ENCODE assay signal across 31 cellular contexts in the genomic region with DNA sequence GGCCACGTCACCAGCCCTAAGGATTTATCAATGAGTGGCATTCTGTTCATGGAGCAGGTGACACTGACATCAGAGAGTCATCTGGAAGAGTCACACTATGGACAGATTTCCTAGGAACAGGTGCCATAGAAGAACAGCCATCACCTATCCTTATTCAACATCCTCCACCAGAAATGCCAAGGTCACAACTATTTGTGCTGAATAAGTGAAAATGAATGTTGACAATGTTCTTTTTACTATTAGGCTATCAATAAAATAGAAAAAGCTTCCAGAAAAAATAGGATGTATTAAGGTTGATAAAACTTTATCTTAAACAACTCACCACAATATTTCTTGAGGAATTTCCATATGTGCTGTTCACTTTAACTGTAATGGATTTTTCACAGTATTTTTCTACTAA.
DNase-seq lines count a peak whose midpoint lies in the region; ATAC-seq, FAIRE-seq and TF ChIP-seq lines count a peak whose summit lies in the region.
"Had no signal": no experiment of that assay in that cellular context is flagged by ENCODE, and none has a peak within 500 bp of the region (broad histone marks: within the 10 kb centered on the region; RNA-seq: fewer than 3 reads in every experiment).

No MANE protein-coding gene starts in this region.

- H3K9ac ChIP-seq in HepG2 (ENCODE audit: insufficient read depth, low read depth, low read length) = no peak overlapping the region
- no peak overlapping the region for H3K9ac ChIP-seq in IMR-90 (ENCODE audit: low read depth, low read length)
- H3K9ac ChIP-seq in K562 (ENCODE audit: insufficient read depth in 1 of 2, low read depth in 2 of 2, low read length in 2 of 2) = no peak overlapping the region
- H3K9ac ChIP-seq: BLaER1; BLaER1 treated with 17β-estradiol and CSF1 and Interleukin-3, amounts not matched to agents 10 nM and 100 nM had no signal

- H3K14ac ChIP-seq in IMR-90 (replicated peaks; ENCODE audit: low read depth, low read length) = no peak overlapping the region

- H2BK20ac ChIP-seq in IMR-90 (ENCODE audit: low read depth, low read length) = no peak overlapping the region

- H3K9me1 ChIP-seq in IMR-90 (ENCODE audit: insufficient read depth, low read length) (peaks cover 9% of the 10 kb centered on the region; the same call in 1 of the 2 replicates), K562 (ENCODE audit: control insufficient read depth, insufficient read depth, low read length) (no peaks in the 10 kb centered on the region)

- no peak overlapping the region for H3K56ac ChIP-seq in IMR-90 (ENCODE audit: extremely low read depth, insufficient read depth, low read length)

- no peak overlapping the region for H3K23ac ChIP-seq in IMR-90 (ENCODE audit: low read depth, low read length)

- no peak overlapping the region for H3K4ac ChIP-seq in IMR-90 (ENCODE audit: low read depth, low read length)

- intact Hi-C loops in HepG2 (cut with micrococcal nuclease; ENCODE audit: unreplicated experiment) = no loop called here
- intact Hi-C loops in right lobe of liver (cut with DNase I) = no loop called here
- intact Hi-C loops in IMR-90 (cut with micrococcal nuclease) = no loop called here
- intact Hi-C loops in K562 (cut with micrococcal nuclease) = no loop called here

- H2BK15ac ChIP-seq in IMR-90 (ENCODE audit: low read depth, low read length) = no peak overlapping the region

- H3K27me3 ChIP-seq in HepG2 (ENCODE audit: control insufficient read depth in 1 of 2, insufficient read depth in 2 of 2, low read length in 2 of 2) (no peaks in the 10 kb centered on the region), right lobe of liver (no peaks in the 10 kb centered on the region), IMR-90 (ENCODE audit: control insufficient read depth, insufficient read depth, low read length) (no peaks in the 10 kb centered on the region), K562 (ENCODE audit: control insufficient read depth in 2 of 2, insufficient read depth in 2 of 2, low read length in 2 of 2) (no peaks in the 10 kb centered on the region)
- H3K27me3 ChIP-seq: BE2C; BLaER1; BLaER1 treated with 17β-estradiol and CSF1 and Interleukin-3, amounts not matched to agents 10 nM and 100 nM had no signal

- no peak overlapping the region for H4K91ac ChIP-seq in IMR-90 (ENCODE audit: insufficient read depth, low read depth, low read length)

- no peak for FAIRE-seq in HepG2 (lab: Jason Lieb, UNC)
- no peak for FAIRE-seq in A549 (lab: Jason Lieb, UNC)
- FAIRE-seq in K562 (lab: Jason Lieb, UNC) = no peak
- FAIRE-seq: A204.1, D721Med had no signal

- H3K79me1 ChIP-seq in IMR-90 (ENCODE audit: low read depth in 1 of 2, low read length in 2 of 2) = no peaks in the 10 kb centered on the region

- H3K4me2 ChIP-seq in HepG2 (ENCODE audit: low read depth, low read length) (no peak overlapping the region), A549 (no peak overlapping the region), IMR-90 (ENCODE audit: low read depth, low read length) (no peak overlapping the region), K562 (ENCODE audit: insufficient read depth, low read length) (no peak overlapping the region)
- H3K4me2 ChIP-seq: BLaER1; BLaER1 treated with 17β-estradiol and CSF1 and Interleukin-3, amounts not matched to agents 10 nM and 100 nM had no signal

- H3K4me1 ChIP-seq in HepG2 (ENCODE audit: insufficient read depth, low read length) (peaks cover 7% of the 10 kb centered on the region), right lobe of liver (no peaks in the 10 kb centered on the region), A549 (no peaks in the 10 kb centered on the region), IMR-90 (ENCODE audit: control insufficient read depth, insufficient read depth, low read length) (no peaks in the 10 kb centered on the region), K562 (replicated peaks in 1 of 2; ENCODE audit: control insufficient read depth in 2 of 2, insufficient read depth in 2 of 2, low read length in 2 of 2) (peaks cover 0 to 16% of the 10 kb centered on the region in 2 experiments; a peak in 2 of 5 replicates)
- H3K4me1 ChIP-seq: BE2C, Caco-2 had no signal

- no peak overlapping the region for H4K8ac ChIP-seq in IMR-90 (ENCODE audit: low read depth in 2 of 2, low read length in 2 of 2)

- H3K4me3 ChIP-seq in HepG2 (replicated peaks in 1 of 3; ENCODE audit: insufficient read depth in 1 of 3, low read depth in 2 of 3, low read length in 3 of 3) (no peak overlapping the region), right lobe of liver (no peak overlapping the region), A549 (no peak overlapping the region), IMR-90 (ENCODE audit: insufficient read depth, low read depth, low read length) (no peak overlapping the region), K562 (no peak overlapping the region)
- H3K4me3 ChIP-seq: BLaER1; BLaER1 treated with 17β-estradiol and CSF1 and Interleukin-3, amounts not matched to agents 10 nM and 100 nM had no signal

- no peak overlapping the region for H2BK5ac ChIP-seq in IMR-90 (ENCODE audit: low read depth, low read length, poor library complexity, severe bottlenecking)

- POLR2A ChIA-PET in HepG2 (lab: Yijun Ruan, JAX) (no interaction called here), A549 (lab: Yijun Ruan, JAX) (no interaction called here), IMR-90 (lab: Charles Lee; ENCODE audit: unreplicated experiment) (no interaction called here), K562 (lab: Yijun Ruan, JAX) (no interaction called here)

- CTCF ChIA-PET in HepG2 (lab: Yijun Ruan, JAX; ENCODE audit: low intra/inter-chr PET ratio, low total read pairs) (no interaction called here), A549 (lab: Yijun Ruan, JAX) (interaction anchor here (0.7 kb wide), 1 partner anchor 41 kb away, joined by 4 read pairs; no protein-coding TSS in a partner anchor), IMR-90 (lab: Yijun Ruan, JAX) (no interaction called here), K562 (lab: Yijun Ruan, JAX; ENCODE audit: low intra/inter-chr PET ratio) (no interaction called here)

- no peaks in the 10 kb centered on the region for H3K36me3 ChIP-seq in HepG2 (replicated peaks in 1 of 2; ENCODE audit: control insufficient read depth in 1 of 2, insufficient read depth in 2 of 2, low read length in 2 of 2)
- H3K36me3 ChIP-seq in right lobe of liver = no peaks in the 10 kb centered on the region
- no peaks in the 10 kb centered on the region for H3K36me3 ChIP-seq in IMR-90 (ENCODE audit: control insufficient read depth, insufficient read depth, low read length)
- H3K36me3 ChIP-seq in K562 (ENCODE audit: control insufficient read depth, insufficient read depth, low read length) = no peaks in the 10 kb centered on the region
- H3K36me3 ChIP-seq: BE2C, BLaER1 had no signal

- WGBS in HepG2 (ENCODE audit: low lambda C conversion rate) = 0% methylated on average over 1 of the region's 1 CpG
- WGBS in right lobe of liver (ENCODE audit: insufficient coverage, low coverage, low lambda C conversion rate, missing lambda C conversion rate) = no CpG with 5 or more reads among the region's 1 CpG
- WGBS in A549 (ENCODE audit: missing lambda C conversion rate) = 100% methylated on average over 1 of the region's 1 CpG
- WGBS in IMR-90 (ENCODE audit: extremely low coverage in 2 of 2, insufficient read length in 1 of 2), 2 experiments = no CpG with 5 or more reads among the region's 1 CpG
- 88% methylated on average over 1 of the region's 1 CpG for WGBS in K562 (ENCODE audit: insufficient coverage, low coverage, missing lambda C conversion rate)

- TF ChIP-seq POLR2A in HepG2 (IDR thresholded peaks at IDR 0.05; ENCODE audit: insufficient read depth in 1 of 2, low read depth in 2 of 2, low read length in 2 of 2) (no peak), right lobe of liver (IDR thresholded peaks at IDR 0.05) (no peak), A549 (IDR thresholded peaks at IDR 0.05; ENCODE audit: low read length) (no peak), IMR-90 (IDR thresholded peaks at IDR 0.05; ENCODE audit: low read depth, low read length) (no peak), K562 (conservative IDR thresholded peaks at IDR 0.05) (no peak)

- H3K79me2 ChIP-seq in HepG2 (ENCODE audit: insufficient read depth, low read length) (no peaks in the 10 kb centered on the region), K562 (ENCODE audit: control insufficient read depth, insufficient read depth, low read length) (no peaks in the 10 kb centered on the region)

- in situ Hi-C loops in HepG2 (cut with HindIII; ENCODE audit: extremely low pct_ligation_motif_present, low pct_unique_long_range_greater_than_20kb) = loop anchor here (25.0 kb wide), 1 partner anchor 167 kb away; a partner anchor contains a TSS
- in situ Hi-C loops in IMR-90 (cut with MboI; ENCODE audit: low sequenced_read_pairs) = no loop called here
- in situ Hi-C loops in K562 (cut with MboI) = no loop called here

- dilution Hi-C loops in IMR-90 (cut with HindIII; ENCODE audit: low sequenced_read_pairs, unreplicated experiment) = no loop called here

- H2BK120ac ChIP-seq in IMR-90 (ENCODE audit: low read depth, low read length) = no peak overlapping the region

- H3K9me3 ChIP-seq in HepG2 (ENCODE audit: low read length) (0 out of 2 replicates have a peak, but pooled peaks cover 5% of the 10 kb centered on the region), right lobe of liver (no peaks in the 10 kb centered on the region), A549 (no peaks in the 10 kb centered on the region), IMR-90 (ENCODE audit: control insufficient read depth, insufficient read depth, low read length) (no peaks in the 10 kb centered on the region), K562 (replicated peaks; ENCODE audit: control insufficient read depth, insufficient read depth, low read depth, low read length) (peaks cover 5% of the 10 kb centered on the region; the same call in 1 of the 2 replicates)
- H3K9me3 ChIP-seq: BE2C, Caco-2 had no signal

- TF ChIP-seq CTCF in HepG2 (CRISPR knock-in tag; IDR thresholded peaks at IDR 0.05) = no peak
- TF ChIP-seq CTCF in right lobe of liver (IDR thresholded peaks at IDR 0.05) = no peak
- no peak for TF ChIP-seq CTCF in A549 (IDR thresholded peaks at IDR 0.05)
- TF ChIP-seq CTCF in IMR-90 (conservative IDR thresholded peaks at IDR 0.05; ENCODE audit: low read depth, low read length) = no peak
- no peak for TF ChIP-seq CTCF in K562 (IDR thresholded peaks at IDR 0.05 in 2 of 3, conservative IDR thresholded peaks at IDR 0.05 in 1 of 3; ENCODE audit: insufficient read depth in 2 of 3, low read depth in 1 of 3, low read length in 3 of 3)

- BruUV-seq in HepG2 (replicated peaks; lab: Mats Ljungman, UMichigan) (no TSS peak), IMR-90 (replicated peaks; lab: Mats Ljungman, UMichigan) (no TSS peak), K562 (replicated peaks; lab: Mats Ljungman, UMichigan) (no TSS peak)

- H2AK9ac ChIP-seq in IMR-90 (replicated peaks; ENCODE audit: low read depth, low read length, poor library complexity) = no peak overlapping the region

- H4K20me1 ChIP-seq in HepG2 (ENCODE audit: insufficient read depth, low read length) = no peaks in the 10 kb centered on the region
- no peaks in the 10 kb centered on the region for H4K20me1 ChIP-seq in IMR-90 (ENCODE audit: insufficient read depth, low read length)
- no peaks in the 10 kb centered on the region; the same call in 1 of the 2 replicates for H4K20me1 ChIP-seq in K562 (replicated peaks; ENCODE audit: control insufficient read depth, insufficient read depth, low read length)
- H4K20me1 ChIP-seq: BLaER1; BLaER1 treated with 17β-estradiol and CSF1 and Interleukin-3, amounts not matched to agents 10 nM and 100 nM had no signal

- TF ChIP-seq EP300 in HepG2 (IDR thresholded peaks at IDR 0.05; ENCODE audit: low read depth in 2 of 2, low read length in 2 of 2) (no peak), HepG2 (CRISPR knock-in tag; IDR thresholded peaks at IDR 0.05; ENCODE audit: borderline replicate concordance) (no peak), A549 (IDR thresholded peaks at IDR 0.05) (no peak), K562 (IDR thresholded peaks at IDR 0.05; ENCODE audit: low read length) (no peak)

- no peak overlapping the region for H2AK5ac ChIP-seq in IMR-90 (ENCODE audit: low read depth, low read length)

- no peak for TF ChIP-seq RAD21 in HepG2 (CRISPR knock-in tag; IDR thresholded peaks at IDR 0.05)
- TF ChIP-seq RAD21 in A549 (conservative IDR thresholded peaks at IDR 0.05 in 1 of 2, IDR thresholded peaks at IDR 0.05 in 1 of 2) = no peak
- no peak for TF ChIP-seq RAD21 in IMR-90 (IDR thresholded peaks at IDR 0.05; ENCODE audit: low read length)
- TF ChIP-seq RAD21 in K562 (CRISPR knock-in tag; conservative IDR thresholded peaks at IDR 0.05 in 1 of 2, IDR thresholded peaks at IDR 0.05 in 1 of 2) = no peak

- ATAC-seq in HepG2 (no peak), right lobe of liver (no peak), A549 (no peak), IMR-90 (ENCODE audit: low read depth) (no peak), K562 (no peak), HG03457 (IDR thresholded peaks at IDR 0.05; ENCODE audit: unreplicated experiment) (no peak), GM19351 (IDR thresholded peaks at IDR 0.05; ENCODE audit: unreplicated experiment) (no peak)
- no peak for ATAC-seq in activated CD4-positive, CD25-positive, alpha-beta regulatory T cell treated with anti-CD3 and anti-CD28 coated beads, Interleukin-2, amount 50 U/mL, for 24 hours
- ATAC-seq: CD8-positive, alpha-beta T cell had no signal

- H3K18ac ChIP-seq in IMR-90 (ENCODE audit: low read depth, low read length) = no peak overlapping the region

- no peak overlapping the region for H3K27ac ChIP-seq in HepG2 (ENCODE audit: extremely low read length, insufficient read depth, low read length)
- H3K27ac ChIP-seq in right lobe of liver = no peak overlapping the region
- H3K27ac ChIP-seq in A549 = no peak overlapping the region
- no peak overlapping the region for H3K27ac ChIP-seq in IMR-90 (ENCODE audit: insufficient read depth, low read length)
- H3K27ac ChIP-seq in K562 (ENCODE audit: extremely low read depth, low read depth, low read length) = no peak overlapping the region
- H3K27ac ChIP-seq: BLaER1; BLaER1 treated with 17β-estradiol and CSF1 and Interleukin-3, amounts not matched to agents 10 nM and 100 nM; C4-2B had no signal

- no peak overlapping the region for H4K5ac ChIP-seq in IMR-90 (ENCODE audit: low read depth, low read length)

- DNase-seq in HepG2 (ENCODE audit: low spot score) = no peak
- no peak for DNase-seq in right lobe of liver
- DNase-seq in A549 (ENCODE audit: low read depth in 1 of 2, low spot score in 1 of 2) = no peak
- DNase-seq in IMR-90 = no peak
- no peak for DNase-seq in K562 (ENCODE audit: extremely low read depth in 1 of 4, low spot score in 3 of 4)
- DNase-seq: 8988T; ACHN; AML-193; BE2C; C1 segment of cervical spinal cord; Caco-2; Calu3; CD4-positive, alpha-beta memory T cell; CD4-positive, alpha-beta T cell; CD4-positive, CD25-positive, alpha-beta regulatory T cell; CD8-positive, alpha-beta memory T cell; CD8-positive, alpha-beta T cell; COR-L47; DMS 273 treated with DMSO at 0.1 percent for 48 hours; DMS153; DMS53; DND-41; EL had no signal

- H2AFZ ChIP-seq in HepG2 (ENCODE audit: low read length) = no peak overlapping the region
- no peak overlapping the region for H2AFZ ChIP-seq in IMR-90 (replicated peaks; ENCODE audit: low read length, poor library complexity)
- no peak overlapping the region for H2AFZ ChIP-seq in K562 (ENCODE audit: low read depth, low read length)
